23 cellular contexts compared by ENCODE assay signal in the genomic region with DNA sequence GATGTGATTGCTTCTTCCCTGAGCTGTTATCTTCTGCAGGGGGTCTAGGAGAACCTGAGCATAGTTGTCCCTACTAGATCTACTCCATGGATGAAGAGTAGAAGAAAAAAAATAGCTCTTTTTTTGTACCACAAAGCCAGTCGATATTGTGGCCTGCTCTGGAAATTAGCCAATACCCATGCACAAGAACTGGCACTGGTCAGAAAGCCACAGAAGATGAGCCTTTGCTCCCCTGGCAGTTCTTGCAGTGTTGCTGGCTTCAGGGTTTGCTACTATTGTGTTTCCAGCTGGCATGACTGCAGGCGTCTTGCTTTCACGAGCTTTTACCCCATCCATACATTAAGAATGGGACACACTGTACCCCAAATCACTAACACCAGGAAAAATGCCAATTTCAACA.
"Had no signal": no experiment of that assay in that cellular context is flagged by ENCODE, and none has a peak within 500 bp of the region (broad histone marks: within the 10 kb centered on the region; RNA-seq: fewer than 3 reads in every experiment).

No MANE protein-coding gene starts in this region.

- H3K27ac ChIP-seq: left ventricle myocardium inferior, pancreas, prostate gland, sigmoid colon, tibial nerve, vagina had no signal

- H3K4me1 ChIP-seq: left ventricle myocardium inferior, pancreas, prostate gland, sigmoid colon, vagina had no signal

- H3K9me3 ChIP-seq: mucosa of descending colon, pancreas, prostate gland, sigmoid colon, vagina had no signal

- H3K27me3 ChIP-seq: pancreas, sigmoid colon, tibial nerve, vagina had no signal

- H3K4me3 ChIP-seq: left ventricle myocardium inferior, lung, mucosa of descending colon, pancreas, prostate gland, sigmoid colon, smooth muscle cell, tibial nerve, vagina had no signal

- DNase-seq: islet precursor cell; left ventricle myocardium inferior; midbrain; mucosa of descending colon; naive thymus-derived CD8-positive, alpha-beta T cell; nucleus accumbens; pancreas; posterior cingulate gyrus; retina; right cardiac atrium; sigmoid colon; stimulated activated CD4-positive, alpha-beta T cell treated with anti-CD3 and anti-CD28 coated beads, Interleukin-1b, Interleukin-23, amount 100 ng/mL, for 48 hours; stimulated activated CD4-positive, alpha-beta T cell treated with anti-CD3 and anti-CD28 coated beads, Interleukin-2, amount 100 ng/mL, for 48 hours; stimulated activated CD4-positive, alpha-beta T cell treated with anti-CD3 and anti-CD28 coated beads, Interleukin-4, amount 100 ng/mL, for 4 hours; stimulated activated CD8-positive, alpha-beta memory T cell treated with anti-CD3 and anti-CD28 coated beads, Interleukin-4, amount 100 ng/mL, for 48 hours; stimulated activated naive CD4-positive, alpha-beta T cell treated with Interleukin-2 at 50 U/mL for 16 hours; stimulated activated naive CD8-positive, alpha-beta T cell treated with anti-CD3 and anti-CD28 coated beads, Interleukin-15, amount 100 ng/mL, for 72 hours; substantia nigra had no signal

- H3K4me2 ChIP-seq: smooth muscle cell had no signal

- H3K36me3 ChIP-seq: left ventricle myocardium inferior, pancreas, prostate gland, sigmoid colon, tibial nerve, vagina had no signal
